In the genomic region with DNA sequence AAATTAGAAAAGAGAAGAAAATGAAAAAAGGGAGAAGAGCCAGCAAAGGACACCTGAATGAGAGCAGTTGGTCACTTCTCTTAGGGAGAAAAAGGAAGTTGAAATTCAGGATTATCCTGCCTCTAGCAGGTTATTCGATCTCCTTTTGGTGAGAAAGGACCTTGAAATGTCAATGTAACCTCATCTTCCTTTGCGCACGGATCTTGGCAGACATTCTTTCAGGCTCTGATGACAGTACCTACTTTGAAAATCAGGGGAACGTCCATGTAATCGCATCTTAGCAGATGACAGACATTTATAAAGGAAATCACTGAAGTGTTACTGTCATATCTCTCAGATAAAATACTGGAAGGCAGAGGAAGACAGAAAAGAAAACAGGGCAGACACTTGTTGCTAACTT, we compare ENCODE assay signal across 18 cellular contexts. TPM values are rescaled to one million over a fixed set of nuclear protein-coding genes. Genes with fewer than 3 reads are reported as not detected.
A peak's percentile ranks its signal among the peaks of the same experiment; 100 is the strongest.
DNase-seq lines count a peak whose midpoint lies in the region; ATAC-seq and TF ChIP-seq lines count a peak whose summit lies in the region.
"Had no signal": no experiment of that assay in that cellular context is flagged by ENCODE, and none has a peak within 500 bp of the region (broad histone marks: within the 10 kb centered on the region; RNA-seq: fewer than 3 reads in every experiment).

No MANE protein-coding gene starts in this region.

- H3K27ac ChIP-seq in HEK293 (ENCODE audit: extremely low read depth, low read depth, low read length) (no peak overlapping the region), endodermal cell (ENCODE audit: low read depth, low read length) (no peak overlapping the region), neutrophil (peak overlapping the region; percentile 58), WERI-Rb-1 (no peak overlapping the region)
- H3K27ac ChIP-seq: A549, C4-2B had no signal

- H3K36me3 ChIP-seq in HEK293 (ENCODE audit: control insufficient read depth in 2 of 2, insufficient read depth in 1 of 2, low read length in 2 of 2), result no peaks in the 10 kb centered on the region
- H3K36me3 ChIP-seq in endodermal cell (ENCODE audit: control insufficient read depth, insufficient read depth, low read length), result no peaks in the 10 kb centered on the region
- H3K36me3 ChIP-seq in neutrophil, result peaks cover 9% of the 10 kb centered on the region
- no peaks in the 10 kb centered on the region for H3K36me3 ChIP-seq in WERI-Rb-1
- H3K36me3 ChIP-seq: BE2C had no signal

- DNase-seq in CD14-positive monocyte (ENCODE audit: low spot score) (no peak), endodermal cell (no peak), WERI-Rb-1 (no peak), NAMALWA (ENCODE audit: low spot score) (no peak)
- DNase-seq: BE2C; CD8-positive, alpha-beta T cell; COR-L47; DMS153; DMS79 treated with DMSO at 0.1 percent for 48 hours; GDM1; HCEC 1CT; IMR-90 had no signal

- TF ChIP-seq CTCF in CD14-positive monocyte (IDR thresholded peaks at IDR 0.05) (no peak), HEK293 (tag by site-specific recombination; IDR thresholded peaks at IDR 0.05) (no peak), endodermal cell (conservative IDR thresholded peaks at IDR 0.05) (no peak), neutrophil (IDR thresholded peaks at IDR 0.05) (no peak), WERI-Rb-1 (IDR thresholded peaks at IDR 0.05; ENCODE audit: low read depth, low read length) (no peak)

- no peak overlapping the region for H3K9ac ChIP-seq in endodermal cell (ENCODE audit: extremely low read depth, low read length, poor library complexity, severe bottlenecking)

- no peak for ATAC-seq in HG02970 (IDR thresholded peaks at IDR 0.05; ENCODE audit: low FRiP score, unreplicated experiment)
- ATAC-seq in GM21529 (IDR thresholded peaks at IDR 0.05; ENCODE audit: unreplicated experiment), result no peak
- ATAC-seq: A549; CD8-positive, alpha-beta T cell had no signal

- H3K27me3 ChIP-seq in endodermal cell (ENCODE audit: control insufficient read depth, insufficient read depth, low read length, poor library complexity, severe bottlenecking) (no peaks in the 10 kb centered on the region), neutrophil (no peaks in the 10 kb centered on the region), WERI-Rb-1 (ENCODE audit: insufficient read depth, low read depth, severe bottlenecking) (no peaks in the 10 kb centered on the region)
- H3K27me3 ChIP-seq: BE2C had no signal

- H3K9me3 Mint-ChIP-seq in CD14-positive monocyte (peaks cover 0 to 6% (median 3%) of the 10 kb centered on the region in 7 donors), endodermal cell (peaks cover 16% of the 10 kb centered on the region)
- H3K9me3 Mint-ChIP-seq: CD8-positive, alpha-beta T cell had no signal

- H3K4me3 Mint-ChIP-seq in CD14-positive monocyte, result no peak overlapping the region
- no peak overlapping the region for H3K4me3 Mint-ChIP-seq in endodermal cell
- H3K4me3 Mint-ChIP-seq: CD8-positive, alpha-beta T cell had no signal

- H3K4me1 ChIP-seq in HEK293 (ENCODE audit: control insufficient read depth, insufficient read depth, low read length), result no peaks in the 10 kb centered on the region
- peaks cover under 1% of the 10 kb centered on the region for H3K4me1 ChIP-seq in endodermal cell (ENCODE audit: control insufficient read depth, insufficient read depth, low read length)
- H3K4me1 ChIP-seq in neutrophil (ENCODE audit: control insufficient read depth in 1 of 2, insufficient read depth in 1 of 2, low read depth in 1 of 2, low read length in 1 of 2), result no peaks in the 10 kb centered on the region
- H3K4me1 ChIP-seq: A549 had no signal

- H3K27me3 Mint-ChIP-seq in CD14-positive monocyte (ENCODE audit: low read depth in 3 of 3) (peaks cover 0 to 3% (median 0%) of the 10 kb centered on the region in 3 donors), endodermal cell (ENCODE audit: insufficient read depth) (no peaks in the 10 kb centered on the region)

- H3K27ac Mint-ChIP-seq in CD14-positive monocyte, result peak overlapping the region in 4 of 7 donors; percentile 9 to 49 (median 36)
- H3K27ac Mint-ChIP-seq in endodermal cell, result peak overlapping the region; percentile 6
- H3K27ac Mint-ChIP-seq: CD8-positive, alpha-beta T cell had no signal

- H3K36me3 Mint-ChIP-seq in CD14-positive monocyte (peaks cover 24 to 39% of the 10 kb centered on the region in 2 donors), endodermal cell (ENCODE audit: low read depth) (peaks cover 3% of the 10 kb centered on the region)
- H3K36me3 Mint-ChIP-seq: CD8-positive, alpha-beta T cell had no signal

- WGBS in endodermal cell (ENCODE audit: insufficient coverage in 1 of 2, insufficient read length in 1 of 2), 2 experiments, result 89 to 97% methylated on average over 5 of the region's 5 CpGs

- CTCF ChIA-PET in HEK293 (lab: Yijun Ruan, JAX), result no interaction called here

- H3K4me3 ChIP-seq in HEK293 (ENCODE audit: low read depth, low read length), result no peak overlapping the region
- H3K4me3 ChIP-seq in endodermal cell (ENCODE audit: low read length), result no peak overlapping the region
- no peak overlapping the region for H3K4me3 ChIP-seq in neutrophil (ENCODE audit: low read depth in 1 of 2, low read length in 1 of 2)
- H3K4me3 ChIP-seq in WERI-Rb-1 (ENCODE audit: low read depth, low read length), result no peak overlapping the region
- H3K4me3 ChIP-seq: A549 had no signal

- H3K4me1 Mint-ChIP-seq in CD14-positive monocyte, result peaks cover 13% of the 10 kb centered on the region
- H3K4me1 Mint-ChIP-seq in endodermal cell, result peaks cover 6% of the 10 kb centered on the region

- POLR2A ChIA-PET in HEK293 (lab: Yijun Ruan, JAX), result no interaction called here

- H3K9me3 ChIP-seq in HEK293 (ENCODE audit: control insufficient read depth, insufficient read depth, low read depth, low read length) (no peaks in the 10 kb centered on the region), endodermal cell (ENCODE audit: control insufficient read depth, low read length) (no peaks in the 10 kb centered on the region), neutrophil (no peaks in the 10 kb centered on the region), WERI-Rb-1 (ENCODE audit: severe bottlenecking) (peaks cover 7% of the 10 kb centered on the region)
- H3K9me3 ChIP-seq: A549, BE2C had no signal

- intact Hi-C loops in CD14-positive monocyte (cut with micrococcal nuclease), result no loop called here

TF ChIP-seq in HEK293, 187 proteins besides CTCF, POLR2A, EP300 and RAD21:
- 0 out of 2 replicates have a peak, but pooled peaks have one; percentile 13 for TF ChIP-seq SCRT1 (tag by site-specific recombination; IDR thresholded peaks at IDR 0.05; ENCODE audit: borderline replicate concordance)
- TF ChIP-seq MYNN (tag by site-specific recombination; IDR thresholded peaks at IDR 0.05; ENCODE audit: borderline replicate concordance), result no peak
- TF ChIP-seq ZNF596 (tag by site-specific recombination; IDR thresholded peaks at IDR 0.05), result no peak
- TF ChIP-seq SP2 (tag by site-specific recombination; IDR thresholded peaks at IDR 0.05), result no peak
- TF ChIP-seq KLF9 (tag by site-specific recombination; IDR thresholded peaks at IDR 0.05; ENCODE audit: low read depth), result no peak
- TF ChIP-seq, protein P1, sequence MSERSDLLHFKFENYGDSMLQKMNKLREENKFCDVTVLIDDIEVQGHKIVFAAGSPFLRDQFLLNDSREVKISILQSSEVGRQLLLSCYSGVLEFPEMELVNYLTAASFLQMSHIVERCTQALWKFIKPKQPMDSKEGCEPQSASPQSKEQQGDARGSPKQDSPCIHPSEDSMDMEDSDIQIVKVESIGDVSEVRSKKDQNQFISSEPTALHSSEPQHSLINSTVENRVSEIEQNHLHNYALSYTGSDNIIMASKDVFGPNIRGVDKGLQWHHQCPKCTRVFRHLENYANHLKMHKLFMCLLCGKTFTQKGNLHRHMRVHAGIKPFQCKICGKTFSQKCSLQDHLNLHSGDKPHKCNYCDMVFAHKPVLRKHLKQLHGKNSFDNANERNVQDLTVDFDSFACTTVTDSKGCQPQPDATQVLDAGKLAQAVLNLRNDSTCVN (tag by site-specific recombination; optimal IDR thresholded peaks at IDR 0.05), result no peak
- no peak for TF ChIP-seq ZFHX2 (tag by site-specific recombination; conservative IDR thresholded peaks at IDR 0.05)

RNA-seq across cellular contexts. Expression of a gene that starts 36.7 kb away (rescaled TPM):
- 1 to 10 TPM; 3.9 to 5.0 TPM for polyA plus RNA-seq in CD14-positive monocyte
- total RNA-seq in endodermal cell, result 10 to 100 TPM; 20.1 to 30.8 TPM
- 3.4 TPM for polyA plus RNA-seq in endodermal cell (2013, experiment 1 of 2)
- polyA plus RNA-seq in endodermal cell (2013, experiment 2 of 2), result 2.8 TPM
